ENCODE assay signal across 10 cellular contexts in the genomic region with DNA sequence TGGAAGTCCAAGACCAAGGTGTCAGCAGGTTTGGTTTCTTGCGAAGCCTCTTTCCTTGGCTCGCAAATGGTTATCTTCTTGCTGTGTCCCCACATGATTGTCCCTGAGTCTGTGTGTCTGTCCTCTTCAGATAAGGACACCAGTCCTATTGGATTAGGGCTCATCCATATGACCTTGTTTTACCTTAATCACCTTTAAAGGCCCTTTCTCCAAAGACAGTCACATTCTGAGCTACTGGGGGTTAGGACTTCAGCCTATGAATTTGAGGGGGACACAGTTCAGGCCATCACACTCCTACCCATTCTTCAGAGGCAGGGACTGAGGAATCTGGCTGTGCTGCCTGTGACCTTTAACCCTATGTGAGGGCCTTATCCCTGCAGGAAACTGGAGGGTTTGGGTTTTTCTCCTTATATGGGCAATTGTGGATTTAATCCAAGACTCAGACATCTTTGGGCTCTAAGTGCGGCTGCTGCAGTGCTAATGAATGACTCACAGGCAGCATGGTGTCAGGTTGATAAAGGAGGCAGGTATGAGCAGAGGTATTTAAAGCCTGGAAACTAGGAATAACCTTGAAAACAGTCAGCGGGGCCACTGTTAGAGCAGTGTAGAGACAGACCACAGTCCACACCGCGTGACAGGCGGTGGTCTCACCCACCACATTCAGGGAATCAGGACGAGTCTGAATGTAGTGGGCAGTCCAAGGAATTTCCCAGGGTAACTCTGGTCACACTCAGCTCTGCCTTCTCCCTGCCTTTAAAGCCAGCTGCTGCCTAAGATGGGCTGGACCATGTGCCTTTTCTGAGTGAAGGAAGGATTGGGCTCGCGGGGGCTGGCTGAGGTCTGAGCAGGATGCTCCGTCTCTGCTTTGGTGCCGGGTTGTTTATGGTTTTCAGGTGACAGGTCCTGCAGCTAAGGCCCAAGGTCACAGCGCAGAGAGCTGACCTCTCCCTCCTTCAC. TPM values are rescaled to one million over a fixed set of nuclear protein-coding genes. Genes with fewer than 3 reads are reported as not detected.
A peak's percentile ranks its signal among the peaks of the same experiment; 100 is the strongest.
DNase-seq lines count a peak whose midpoint lies in the region; TF ChIP-seq lines count a peak whose summit lies in the region.
"Had no signal": no experiment of that assay in that cellular context is flagged by ENCODE, and none has a peak within 500 bp of the region (broad histone marks: within the 10 kb centered on the region; RNA-seq: fewer than 3 reads in every experiment).

No MANE protein-coding gene starts in this region.

- BruUV-seq in A673 (replicated peaks; lab: Mats Ljungman, UMichigan) (no TSS peak), mammary epithelial cell (replicated peaks; lab: Mats Ljungman, UMichigan) (no TSS peak)

- no peaks in the 10 kb centered on the region for H3K27me3 ChIP-seq in A673 (replicated peaks; ENCODE audit: insufficient read depth, low read depth, low read length, poor library complexity)
- no peaks in the 10 kb centered on the region for H3K27me3 ChIP-seq in mammary epithelial cell (ENCODE audit: insufficient read depth, low read length)
- no peaks in the 10 kb centered on the region for H3K27me3 ChIP-seq in liver (ENCODE audit: control insufficient read depth in 4 of 4, insufficient read depth in 4 of 4, low read length in 3 of 4)

- TF ChIP-seq RAD21 in liver (IDR thresholded peaks at IDR 0.05), result no peak

- H2AFZ ChIP-seq in mammary epithelial cell (ENCODE audit: low read depth, low read length), result peak overlapping the region; percentile 1

- no peak for TF ChIP-seq CTCF in A673 (conservative IDR thresholded peaks at IDR 0.05; ENCODE audit: low read depth, low read length)
- no peak for TF ChIP-seq CTCF in mammary epithelial cell (conservative IDR thresholded peaks at IDR 0.05 in 1 of 2, IDR thresholded peaks at IDR 0.05 in 1 of 2; ENCODE audit: extremely low read depth in 1 of 2, insufficient read depth in 1 of 2, low read depth in 1 of 2, low read length in 2 of 2)
- no peak for TF ChIP-seq CTCF in liver (IDR thresholded peaks at IDR 0.05; ENCODE audit: low read depth, low read length, missing input control)

- H3K36me3 ChIP-seq in A673 (ENCODE audit: insufficient read depth, low read length, poor library complexity, severe bottlenecking) (peaks cover 14% of the 10 kb centered on the region), mammary epithelial cell (ENCODE audit: insufficient read depth, low read length) (peaks cover 10% of the 10 kb centered on the region), liver (ENCODE audit: control insufficient read depth in 4 of 4, insufficient read depth in 3 of 4, low read depth in 1 of 4, low read length in 3 of 4) (peaks cover 2 to 38% (median 29%) of the 10 kb centered on the region in 4 donors)

- 76% methylated on average over 10 of the region's 13 CpGs for WGBS in mammary epithelial cell (ENCODE audit: low coverage, missing lambda C conversion rate)
- 93% methylated on average over 13 of the region's 13 CpGs for WGBS in liver

- no peak overlapping the region for H3K4me3 ChIP-seq in A673 (ENCODE audit: low read depth, low read length, poor library complexity, severe bottlenecking)
- H3K4me3 ChIP-seq in mammary epithelial cell (replicated peaks in 1 of 3; ENCODE audit: insufficient read depth in 1 of 3, low read depth in 2 of 3, low read length in 3 of 3), result no peak overlapping the region
- H3K4me3 ChIP-seq in liver (ENCODE audit: low read depth in 1 of 3, low read length in 3 of 3), result no peak overlapping the region

- no peak overlapping the region for H3K4me2 ChIP-seq in mammary epithelial cell (ENCODE audit: insufficient read depth, low read depth, low read length)

- DNase-seq in A673 (ENCODE audit: low spot score) (peak; percentile 42), HPDE6-E6E7 (ENCODE audit: extremely low spot score) (peak; percentile 86), mammary epithelial cell (peak; percentile 62), cerebellum (ENCODE audit: low spot score) (no peak), D341Med (ENCODE audit: low spot score) (no peak), germinal center (ENCODE audit: low spot score) (no peak), LoVo (ENCODE audit: low spot score) (no peak)
- DNase-seq: DMS153; effector memory CD4-positive, alpha-beta T cell had no signal

- dilution Hi-C loops in mammary epithelial cell (cut with HindIII; ENCODE audit: low sequenced_read_pairs), result no loop called here

- POLR2A ChIA-PET in A673 (lab: Charles Lee; ENCODE audit: low non-redundant PET), result no interaction called here

- no peaks in the 10 kb centered on the region for H3K79me2 ChIP-seq in mammary epithelial cell (ENCODE audit: insufficient read depth, low read length)

- H3K4me1 ChIP-seq in A673 (ENCODE audit: insufficient read depth, low read length, poor library complexity, severe bottlenecking), result peaks cover 14% of the 10 kb centered on the region
- peaks cover 11% of the 10 kb centered on the region for H3K4me1 ChIP-seq in mammary epithelial cell (ENCODE audit: insufficient read depth, low read length)
- peaks cover 5 to 24% (median 6%) of the 10 kb centered on the region in 4 donors for H3K4me1 ChIP-seq in liver (ENCODE audit: control insufficient read depth in 4 of 4, insufficient read depth in 4 of 4, low read length in 3 of 4)

- H4K20me1 ChIP-seq in mammary epithelial cell (ENCODE audit: insufficient read depth, low read length), result no peaks in the 10 kb centered on the region

- intact Hi-C loops in A673 (cut with micrococcal nuclease; ENCODE audit: unreplicated experiment), result no loop called here
- intact Hi-C loops in mammary epithelial cell (cut with micrococcal nuclease), result no loop called here

- in situ Hi-C loops in mammary epithelial cell (cut with MboI; ENCODE audit: low sequenced_read_pairs in 2 of 2), result no loop called here

- H3K27ac ChIP-seq in A673 (ENCODE audit: low read depth, low read length, poor library complexity, severe bottlenecking) (peak overlapping the region; percentile 59), mammary epithelial cell (ENCODE audit: insufficient read depth, low read depth, low read length) (no peak overlapping the region), liver (ENCODE audit: low read depth in 1 of 2, low read length in 2 of 2) (no peak overlapping the region)

- H3K9ac ChIP-seq in mammary epithelial cell (ENCODE audit: insufficient read depth, low read length) (no peak overlapping the region), liver (ENCODE audit: low read depth in 1 of 2, low read length in 2 of 2) (no peak overlapping the region)

- H3K9me3 ChIP-seq in A673 (ENCODE audit: low read depth, low read length, poor library complexity, severe bottlenecking), result no peaks in the 10 kb centered on the region
- H3K9me3 ChIP-seq in mammary epithelial cell (replicated peaks; ENCODE audit: insufficient read depth, low read length), result no peaks in the 10 kb centered on the region
- H3K9me3 ChIP-seq in liver (ENCODE audit: control insufficient read depth in 4 of 4, low read length in 3 of 4), result no peaks in the 10 kb centered on the region

- CTCF ChIA-PET in A673 (lab: Charles Lee) (no interaction called here), mammary epithelial cell (lab: Charles Lee; ENCODE audit: low non-redundant PET) (no interaction called here)

TF ChIP-seq in liver, 16 proteins besides CTCF, POLR2A, EP300 and RAD21:
- TF ChIP-seq FOXA1 (IDR thresholded peaks at IDR 0.05) (no peak), JUND (IDR thresholded peaks at IDR 0.05) (no peak), SP1 (IDR thresholded peaks at IDR 0.05) (no peak), NR2F2 (IDR thresholded peaks at IDR 0.05) (peak; percentile 65)

RNA-seq across cellular contexts. Expression of gene TPCN1, which starts 10.3 kb away (rescaled TPM):
- 18.8 and 25.8 TPM in 2 replicates for total RNA-seq in A673 (2021)
- total RNA-seq in mammary epithelial cell, result 10 to 100 TPM; 10.7 to 62.3 TPM
- polyA plus RNA-seq in mammary epithelial cell, result 17.8 TPM
- 43.6 TPM for polyA minus RNA-seq in mammary epithelial cell
- total RNA-seq in liver, result 10 to 100 TPM; 11.1 to 19.2 TPM
- 10 to 100 TPM in 1 of 2 donors, 1 to 10 TPM in 1; 8.6 to 16.4 TPM for polyA plus RNA-seq in liver
- total RNA-seq in cerebellum, result 27.7 TPM

RNA-seq across cellular contexts. Expression of gene RITA1, which starts 46.0 kb away (rescaled TPM):
- 22.3 and 25.3 TPM in 2 replicates for total RNA-seq in A673 (2021)
- total RNA-seq in mammary epithelial cell, result 10 to 100 TPM; 21.0 to 21.5 TPM
- 16.0 TPM for polyA plus RNA-seq in mammary epithelial cell
- polyA minus RNA-seq in mammary epithelial cell, result 3.7 TPM
- total RNA-seq in liver, result 10 to 100 TPM; 10.6 to 13.8 TPM
- polyA plus RNA-seq in liver, result 10 to 100 TPM; 16.0 to 18.1 TPM
- total RNA-seq in cerebellum, result 10.9 TPM

RNA-seq across cellular contexts. Expression of gene DDX54, which starts 46.3 kb away (rescaled TPM):
- 98.8 and 116 TPM in 2 replicates for total RNA-seq in A673 (2021)
- total RNA-seq in mammary epithelial cell, result 10 to 100 TPM; 49.3 to 92.9 TPM
- polyA plus RNA-seq in mammary epithelial cell, result 58.6 TPM
- polyA minus RNA-seq in mammary epithelial cell, result 101 TPM
- 10 to 100 TPM; 20.2 to 20.5 TPM for total RNA-seq in liver
- 10 to 100 TPM; 22.8 to 28.4 TPM for polyA plus RNA-seq in liver
- total RNA-seq in cerebellum, result 9.3 TPM

Comparison
In these comparisons a context has a peak if more than half of its experiments do, and no peak if none do; other contexts are left out.
1. DNase-seq: peak in A673 (single experiment), HPDE6-E6E7 (single experiment) and mammary epithelial cell (single experiment); none in cerebellum (single experiment), D341Med (single experiment), germinal center (single experiment) and LoVo (single experiment).